8 cellular contexts compared by ENCODE assay signal in the genomic region with DNA sequence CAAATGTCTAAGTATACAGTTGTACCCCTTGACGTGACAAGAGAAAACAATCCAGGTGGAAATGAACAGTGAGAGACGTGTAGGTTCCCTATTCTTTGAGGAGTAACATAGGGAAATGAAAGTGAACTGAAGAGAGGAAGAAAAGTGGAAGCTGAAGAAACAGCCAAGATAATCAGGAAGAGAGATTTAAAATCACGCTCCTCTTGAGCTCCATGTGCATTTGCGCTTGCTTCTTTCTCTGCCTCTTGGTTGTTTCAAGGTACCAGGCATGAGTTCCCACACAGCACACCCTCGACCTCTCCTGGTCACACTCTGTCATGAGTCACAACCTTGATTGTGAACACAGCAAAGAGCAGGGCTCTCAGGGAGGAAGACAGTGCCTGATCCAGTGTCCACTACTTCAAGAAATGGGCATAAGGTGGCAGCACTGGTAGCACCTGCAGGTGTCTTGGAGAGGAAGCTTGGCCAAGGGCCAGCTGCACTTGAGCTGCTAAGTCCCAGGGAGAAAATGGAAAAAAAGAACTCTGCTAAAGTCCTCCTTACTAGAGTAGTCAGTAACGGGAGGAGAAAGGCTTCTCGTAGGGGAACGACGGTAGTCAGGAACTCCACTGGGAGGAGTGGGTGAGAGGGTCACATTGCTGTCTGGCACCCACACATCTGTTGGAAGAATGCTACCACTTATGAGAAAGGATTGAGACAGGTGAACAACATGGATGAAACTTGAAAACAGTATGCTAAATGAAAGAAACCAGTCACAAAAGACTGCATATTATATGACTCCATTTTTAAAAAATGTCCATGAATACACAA. TPM values are rescaled to one million over a fixed set of nuclear protein-coding genes. Genes with fewer than 3 reads are reported as not detected.
DNase-seq lines count a peak whose midpoint lies in the region; ATAC-seq and TF ChIP-seq lines count a peak whose summit lies in the region.

No MANE protein-coding gene starts in this region.

- POLR2A ChIA-PET in AG04450 (lab: Yijun Ruan, JAX) = interaction anchor here (1.6 kb wide), 1 partner anchor 111 kb away, joined by 6 read pairs; a partner anchor contains a TSS

- no peak overlapping the region for H3K4me2 ChIP-seq in mesendoderm (ENCODE audit: low read length)

- no peak overlapping the region for H2BK120ac ChIP-seq in mesendoderm (ENCODE audit: low read depth, low read length)

- no peak overlapping the region for H4K5ac ChIP-seq in mesendoderm (ENCODE audit: low read length)

- H2AK5ac ChIP-seq in mesendoderm (ENCODE audit: low read length) = no peak overlapping the region

- H3K4me1 ChIP-seq in mesendoderm (ENCODE audit: control insufficient read depth, low read depth, low read length) = no peaks in the 10 kb centered on the region
- peaks cover 0 to 18% (median 15%) of the 10 kb centered on the region in 4 donors for H3K4me1 ChIP-seq in stomach

- no peak overlapping the region for H2BK5ac ChIP-seq in mesendoderm (ENCODE audit: low read length)

- H3K23ac ChIP-seq in mesendoderm (ENCODE audit: low read length) = no peak overlapping the region

- H3K9me3 ChIP-seq in AG04450 (ENCODE audit: control insufficient read depth, insufficient read depth, low read length) (no peaks in the 10 kb centered on the region), stomach (no peaks in the 10 kb centered on the region)

- H3K4me3 ChIP-seq in AG04450 (ENCODE audit: low read depth, low read length) = peak overlapping the region; percentile 20
- no peak overlapping the region for H3K4me3 ChIP-seq in mesendoderm (ENCODE audit: low read length)
- peak overlapping the region in 1 of 4 donors; percentile 7 for H3K4me3 ChIP-seq in stomach

- DNase-seq in AG04450 (ENCODE audit: low read depth, low spot score) (no peak), NCI-H748 treated with DMSO at 0.1 percent for 48 hours (lab: John Stamatoyannopoulos, UW) (peak; percentile 11), mesendoderm (peak; percentile 93), stomach (peak; percentile 94)
- DNase-seq in activated CD4-positive, alpha-beta T cell treated with anti-CD3 and anti-CD28 coated beads, Interleukin-2, amount 50 U/mL, for 48 hours = peak; percentile 52 to 64
- DNase-seq in effector CD4-positive, alpha-beta T cell = peak; percentile 43

- no peak overlapping the region for H3K56ac ChIP-seq in mesendoderm (ENCODE audit: low read length)

- TF ChIP-seq POLR2A in stomach (IDR thresholded peaks at IDR 0.05) = no peak

- no peaks in the 10 kb centered on the region for H3K79me1 ChIP-seq in mesendoderm (ENCODE audit: low read length)

- H3K27me3 ChIP-seq in AG04450 (ENCODE audit: control insufficient read depth, insufficient read depth, low read length) (no peaks in the 10 kb centered on the region), mesendoderm (ENCODE audit: insufficient read depth, low read length, poor library complexity) (no peaks in the 10 kb centered on the region), stomach (no peaks in the 10 kb centered on the region)

- H2BK15ac ChIP-seq in mesendoderm (replicated peaks; ENCODE audit: low read depth) = no peak overlapping the region

- TF ChIP-seq EP300 in stomach (IDR thresholded peaks at IDR 0.05) = no peak

- H4K8ac ChIP-seq in mesendoderm (ENCODE audit: low read depth, low read length) = no peak overlapping the region

- intact Hi-C loops in stomach (cut with DNase I; ENCODE audit: low total_unique reads) = loop anchor here (5.0 kb wide), 1 partner anchor 75 kb away; no protein-coding TSS in a partner anchor

- CTCF ChIA-PET in AG04450 (lab: Charles Lee) = interaction anchor here (0.6 to 1.4 kb wide), 4 partner anchors 14 to 128 kb away, joined by 3 to 5 read pairs (median 4); no protein-coding TSS in a partner anchor

- no peak overlapping the region for H3K27ac ChIP-seq in AG04450 (ENCODE audit: low read depth, low read length)
- H3K27ac ChIP-seq in mesendoderm (ENCODE audit: low read depth, low read length) = no peak overlapping the region
- H3K27ac ChIP-seq in stomach = peak overlapping the region in 4 of 5 donors; percentile 39 to 64 (median 50)

- H3K4ac ChIP-seq in mesendoderm (ENCODE audit: low read depth, low read length) = no peak overlapping the region

- ATAC-seq in GM18861 (IDR thresholded peaks at IDR 0.05; ENCODE audit: unreplicated experiment) (peak; percentile 84), HG03460 (IDR thresholded peaks at IDR 0.05; ENCODE audit: unreplicated experiment) (peak; percentile 79)

- H3K18ac ChIP-seq in mesendoderm (ENCODE audit: low read length) = no peak overlapping the region

- H3K79me2 ChIP-seq in mesendoderm (ENCODE audit: control insufficient read depth, insufficient read depth, low read length) = no peaks in the 10 kb centered on the region

- no peak overlapping the region for H3K9ac ChIP-seq in mesendoderm (ENCODE audit: low read length)

- TF ChIP-seq CTCF in AG04450 (IDR thresholded peaks at IDR 0.05; ENCODE audit: low read depth, low read length) (peak; percentile 41), stomach (IDR thresholded peaks at IDR 0.05) (peak in 5 of 7 experiments; percentile 57 to 94 (median 71))

- no CpG with 5 or more reads among the region's 9 CpGs for WGBS in mesendoderm (ENCODE audit: extremely low coverage, insufficient coverage, low lambda C conversion rate)
- WGBS in stomach, 5 donors = 3 to 8% (median 4%) methylated on average over 9 of the region's 9 CpGs

- H3K36me3 ChIP-seq in mesendoderm (ENCODE audit: control insufficient read depth, insufficient read depth, low read length) (no peaks in the 10 kb centered on the region), stomach (no peaks in the 10 kb centered on the region)

RNA-seq across cellular contexts. Expression of a gene that starts 18.3 kb away (rescaled TPM):
- polyA plus RNA-seq in AG04450 (2011; rRNA removed) = 16.4 and 23.8 TPM in 2 replicates
- 42.4 and 50.5 TPM in 2 replicates for polyA minus RNA-seq in AG04450 (2011; rRNA and poly(A)+ RNA removed)
- polyA plus RNA-seq in mesendoderm (2013, experiment 1 of 2) = 96.8 TPM
- polyA plus RNA-seq in mesendoderm (2013, experiment 2 of 2) = 97.9 TPM
- 10 to 100 TPM; 42.9 to 74.2 (median 50.1) TPM for total RNA-seq in stomach
- 10 to 100 TPM in 2 of 3 donors, 1 to 10 TPM in 1; 9.9 to 10.8 (median 10.4) TPM for polyA plus RNA-seq in stomach

Comparison
In these comparisons a context has a peak if more than half of its experiments do, and no peak if none do; other contexts are left out.
1. H3K27ac ChIP-seq: peak in stomach (4 of 5); none in AG04450 (single experiment) and mesendoderm (single experiment).